ENCODE assay signal across 19 cellular contexts in the genomic region with DNA sequence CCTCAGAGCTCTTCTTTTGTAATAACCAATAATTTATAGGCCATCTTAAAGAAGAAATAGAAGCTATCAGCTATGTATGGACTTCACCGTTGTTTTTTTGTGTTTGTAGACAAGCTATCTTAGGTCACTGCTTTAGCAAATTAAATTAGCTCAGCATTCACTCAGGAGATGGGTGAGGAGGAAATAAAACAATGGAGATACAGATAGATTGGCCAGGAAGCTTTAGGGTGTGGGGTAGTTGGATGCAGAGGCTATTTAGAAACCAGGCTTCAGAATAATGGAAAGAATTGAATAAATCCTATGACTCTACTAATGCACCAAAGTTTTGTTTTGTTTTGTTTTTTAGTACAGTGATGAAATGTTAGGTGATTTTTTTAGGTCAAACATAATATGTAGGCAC.
DNase-seq lines count a peak whose midpoint lies in the region; ATAC-seq and TF ChIP-seq lines count a peak whose summit lies in the region.
"Had no signal": no experiment of that assay in that cellular context is flagged by ENCODE, and none has a peak within 500 bp of the region (broad histone marks: within the 10 kb centered on the region; RNA-seq: fewer than 3 reads in every experiment).

No MANE protein-coding gene starts in this region.

- DNase-seq in heart left ventricle (peak in 1 of 5 donors; percentile 17), cardiac septum (ENCODE audit: low spot score) (no peak), fibroblast of the aortic adventitia (ENCODE audit: low read depth) (peak; percentile 52), lung microvascular endothelial cell (ENCODE audit: low read depth in 2 of 2) (peak; percentile 66 to 75), H4 (ENCODE audit: low spot score) (no peak), DMS 273 (lab: John Stamatoyannopoulos, UW; ENCODE audit: unreplicated experiment) (no peak)
- DNase-seq: 8988T, Caco-2, MM.1S, NCI-H1105, NCI-H187, NCI-H748 treated with DMSO at 0.1 percent for 48 hours, SHP77 had no signal

- H3K4me3 ChIP-seq in heart left ventricle (no peak overlapping the region), fibroblast of the aortic adventitia (ENCODE audit: low read depth, low read length) (no peak overlapping the region)
- H3K4me3 ChIP-seq: GM12878 had no signal

- peaks cover 0 to 4% (median 0%) of the 10 kb centered on the region in 12 donors for H3K9me3 ChIP-seq in heart left ventricle
- H3K9me3 ChIP-seq: Caco-2 had no signal

- no peak for TF ChIP-seq POLR2A in heart left ventricle (IDR thresholded peaks at IDR 0.05)

- peaks cover 0 to 1% (median 0%) of the 10 kb centered on the region in 9 donors for H3K36me3 ChIP-seq in heart left ventricle

- ATAC-seq in heart left ventricle (peak; percentile 61 to 91 (median 76)), GM21390 (IDR thresholded peaks at IDR 0.05; ENCODE audit: unreplicated experiment) (no peak), HG02763 (IDR thresholded peaks at IDR 0.05; ENCODE audit: unreplicated experiment) (no peak)
- ATAC-seq: GM12878, Panc1 had no signal

- no peaks in the 10 kb centered on the region for H3K27me3 ChIP-seq in heart left ventricle

- no peak for TF ChIP-seq CTCF in heart left ventricle (IDR thresholded peaks at IDR 0.05)
- TF ChIP-seq CTCF in fibroblast of the aortic adventitia (IDR thresholded peaks at IDR 0.05; ENCODE audit: insufficient read depth, low read length), result no peak

- peak overlapping the region in 11 of 12 donors; percentile 6 to 78 (median 66) for H3K27ac ChIP-seq in heart left ventricle
- H3K27ac ChIP-seq: C4-2B, KMS-11 had no signal

- 18 to 40% (median 31%) methylated on average over 1 of the region's 1 CpG for WGBS in heart left ventricle, 4 donors

- intact Hi-C loops in heart left ventricle (cut with DNase I) (loop anchor here in 4 of 10 donors (5.0 to 10.0 kb wide), 4 partner anchors 63 to 227 kb away; partner anchors contain the start of gene MDFIC (in 4 of the 4)), cardiac septum (cut with DNase I) (loop anchor here (5.0 to 10.0 kb wide), 2 partner anchors 66 to 227 kb away; partner anchors contain the start of gene MDFIC)

- H3K4me1 ChIP-seq in heart left ventricle, result peaks cover 0 to 59% (median 36%) of the 10 kb centered on the region in 12 donors
- H3K4me1 ChIP-seq: Caco-2 had no signal

Comparison
In these comparisons a context has a peak if more than half of its experiments do, and no peak if none do; other contexts are left out.
1. ATAC-seq: peak in heart left ventricle (4 of 4); none in GM21390 (single experiment) and HG02763 (single experiment).
2. DNase-seq: peak in fibroblast of the aortic adventitia (single experiment) and lung microvascular endothelial cell (2 of 2); none in cardiac septum (single experiment), H4 (single experiment) and DMS 273 (single experiment).